In the genomic region with DNA sequence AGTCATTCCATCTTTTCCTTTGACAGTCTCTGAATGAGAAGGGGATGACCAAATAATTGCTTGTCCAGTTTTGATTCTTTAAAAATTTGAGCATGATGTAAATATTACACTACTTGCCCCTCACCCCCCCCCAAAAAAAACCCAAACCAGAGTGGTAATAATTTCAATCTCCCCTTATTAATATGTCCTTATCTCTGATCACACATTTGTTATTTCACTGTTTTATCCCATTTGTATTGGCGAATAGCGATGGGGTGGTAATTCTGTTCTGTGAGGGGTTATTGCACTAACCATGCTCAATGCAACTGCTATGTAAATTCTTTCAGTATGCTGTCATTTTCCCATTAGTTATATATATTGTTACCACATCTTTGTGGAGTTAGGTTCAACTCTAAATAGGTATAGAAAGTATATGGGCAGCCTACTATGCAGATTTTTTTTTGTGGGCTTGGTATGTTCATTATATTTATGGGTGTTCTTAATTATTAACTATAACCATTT, we compare ENCODE assay signal across 1 cellular context.
TF ChIP-seq lines count a peak whose summit lies in the region.

No MANE protein-coding gene starts in this region.

TF ChIP-seq in endothelial cell of umbilical vein, 7 proteins besides CTCF, POLR2A, EP300 and RAD21:
- TF ChIP-seq, protein P1, sequence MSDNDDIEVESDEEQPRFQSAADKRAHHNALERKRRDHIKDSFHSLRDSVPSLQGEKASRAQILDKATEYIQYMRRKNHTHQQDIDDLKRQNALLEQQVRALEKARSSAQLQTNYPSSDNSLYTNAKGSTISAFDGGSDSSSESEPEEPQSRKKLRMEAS (IDR thresholded peaks at IDR 0.05; ENCODE audit: insufficient read depth, insufficient read length), result no peak
- TF ChIP-seq FOS (IDR thresholded peaks at IDR 0.05; ENCODE audit: borderline replicate concordance, insufficient read depth, low read length) (no peak), GATA2 (IDR thresholded peaks at IDR 0.05; ENCODE audit: insufficient read depth, insufficient read length, low read depth, low read length) (no peak), EZH2 (IDR thresholded peaks at IDR 0.05; ENCODE audit: borderline replicate concordance, low read depth, low read length, severe bottlenecking) (no peak), POLR2AphosphoS5 (IDR thresholded peaks at IDR 0.05; ENCODE audit: insufficient read depth, low read depth, low read length) (no peak), JUN (IDR thresholded peaks at IDR 0.05; ENCODE audit: borderline replicate concordance, insufficient read depth, insufficient read length, low read depth) (no peak), MYC (IDR thresholded peaks at IDR 0.05; ENCODE audit: low read depth, low read length) (no peak)
